18 cellular contexts compared by ENCODE assay signal in genomic region chr2:99748344-99748743, GRCh38.
DNase-seq lines count a peak whose midpoint lies in the region; ATAC-seq, FAIRE-seq and TF ChIP-seq lines count a peak whose summit lies in the region.
"Had no signal": no experiment of that assay in that cellular context is flagged by ENCODE, and none has a peak within 500 bp of the region (broad histone marks: within the 10 kb centered on the region; RNA-seq: fewer than 3 reads in every experiment).

No MANE protein-coding gene starts in this region.

- ATAC-seq in naive thymus-derived CD8-positive, alpha-beta T cell: no peak

- H3K27ac Mint-ChIP-seq in endodermal cell: peak overlapping the region; percentile 21
- no peak overlapping the region for H3K27ac Mint-ChIP-seq in naive thymus-derived CD8-positive, alpha-beta T cell
- H3K27ac Mint-ChIP-seq: CD8-positive, alpha-beta memory T cell; HFFc6 had no signal

- peaks cover under 1% of the 10 kb centered on the region for H3K27me3 Mint-ChIP-seq in endodermal cell (ENCODE audit: insufficient read depth)
- peaks cover 0 to 3% (median 0%) of the 10 kb centered on the region in 5 donors for H3K27me3 Mint-ChIP-seq in naive thymus-derived CD8-positive, alpha-beta T cell

- H3K36me3 ChIP-seq in endodermal cell (ENCODE audit: control insufficient read depth, insufficient read depth, low read length): no peaks in the 10 kb centered on the region
- H3K36me3 ChIP-seq: MG63, SJCRH30 had no signal

- H3K27me3 ChIP-seq in endodermal cell (ENCODE audit: control insufficient read depth, insufficient read depth, low read length, poor library complexity, severe bottlenecking): no peaks in the 10 kb centered on the region
- H3K27me3 ChIP-seq: BLaER1, MG63, SJCRH30 had no signal

- peaks cover 11% of the 10 kb centered on the region for H3K4me1 ChIP-seq in endodermal cell (ENCODE audit: control insufficient read depth, insufficient read depth, low read length)
- H3K4me1 ChIP-seq: BLaER1, SJCRH30 had no signal

- TF ChIP-seq CTCF in endodermal cell (conservative IDR thresholded peaks at IDR 0.05): no peak

- H3K4me1 Mint-ChIP-seq in endodermal cell: peaks cover 15% of the 10 kb centered on the region
- H3K4me1 Mint-ChIP-seq in naive thymus-derived CD8-positive, alpha-beta T cell: peaks cover 0 to 2% (median 0%) of the 10 kb centered on the region in 4 donors
- H3K4me1 Mint-ChIP-seq: CD8-positive, alpha-beta memory T cell had no signal

- H3K9me3 ChIP-seq in endodermal cell (ENCODE audit: control insufficient read depth, low read length): no peaks in the 10 kb centered on the region
- H3K9me3 ChIP-seq: BLaER1, MG63, SJCRH30 had no signal

- H3K4me3 ChIP-seq in endodermal cell (ENCODE audit: low read length): no peak overlapping the region
- H3K4me3 ChIP-seq: BLaER1, MG63, SJCRH30 had no signal

- no peak for TF ChIP-seq POLR2A in H54 (IDR thresholded peaks at IDR 0.05; ENCODE audit: low read depth, low read length)

- H3K9ac ChIP-seq in endodermal cell (ENCODE audit: extremely low read depth, low read length, poor library complexity, severe bottlenecking): no peak overlapping the region
- H3K9ac ChIP-seq: BLaER1 had no signal

- H3K4me3 Mint-ChIP-seq in endodermal cell: no peak overlapping the region
- no peak overlapping the region for H3K4me3 Mint-ChIP-seq in naive thymus-derived CD8-positive, alpha-beta T cell
- H3K4me3 Mint-ChIP-seq: CD8-positive, alpha-beta memory T cell; HFFc6 had no signal

- whole genome bisulfite sequencing in endodermal cell (ENCODE audit: insufficient coverage in 1 of 2, insufficient read length in 1 of 2), 2 experiments: 69 to 78% methylated on average over 2 of the region's 2 CpGs

- H3K9me3 Mint-ChIP-seq in endodermal cell: no peaks in the 10 kb centered on the region
- no peaks in the 10 kb centered on the region for H3K9me3 Mint-ChIP-seq in naive thymus-derived CD8-positive, alpha-beta T cell
- H3K9me3 Mint-ChIP-seq: CD8-positive, alpha-beta memory T cell; HFFc6 had no signal

- POLR2A ChIA-PET in naive thymus-derived CD8-positive, alpha-beta T cell (lab: Charles Lee): no interaction called here

- H3K27ac ChIP-seq in endodermal cell (ENCODE audit: low read depth, low read length): no peak overlapping the region
- H3K27ac ChIP-seq: BLaER1, RWPE1, SJCRH30 had no signal

- no peaks in the 10 kb centered on the region for H3K36me3 Mint-ChIP-seq in endodermal cell (ENCODE audit: low read depth)
- no peaks in the 10 kb centered on the region for H3K36me3 Mint-ChIP-seq in naive thymus-derived CD8-positive, alpha-beta T cell
- H3K36me3 Mint-ChIP-seq: CD8-positive, alpha-beta memory T cell had no signal

- FAIRE-seq in H54 (lab: Jason Lieb, UNC): peak; percentile 82

- peak in 2 of 3 experiments; percentile 2 to 15 for DNase-seq in NCI-H1417 (lab: John Stamatoyannopoulos, UW)
- no peak for DNase-seq in NCI-H1417 treated with DMSO at 0.1 percent for 48 hours (lab: John Stamatoyannopoulos, UW)
- no peak for DNase-seq in H54 (ENCODE audit: insufficient read length, low spot score)
- DNase-seq in endodermal cell: peak; percentile 66
- peak; percentile 36 for DNase-seq in left kidney (ENCODE audit: low read depth, low spot score)
- no peak for DNase-seq in NAMALWA (ENCODE audit: low spot score)
- no peak for DNase-seq in naive thymus-derived CD8-positive, alpha-beta T cell
- no peak for DNase-seq in COLO668 (lab: John Stamatoyannopoulos, UW; ENCODE audit: unreplicated experiment)
- DNase-seq: 8988T; CD8-positive, alpha-beta memory T cell; HFFc6; MG63; NCI-H1092 treated with DMSO at 0.1 percent for 48 hours; NCI-H187 treated with DMSO at 0.1 percent for 48 hours; NCI-H446; SJCRH30 had no signal

Comparison
In these comparisons a context has a peak if more than half of its experiments do, and no peak if none do; other contexts are left out.
1. DNase-seq: peak in NCI-H1417 (2 of 3), endodermal cell (single experiment) and left kidney (single experiment); none in NCI-H1417 treated with DMSO at 0.1 percent for 48 hours (single experiment), H54 (single experiment), NAMALWA (single experiment), naive thymus-derived CD8-positive, alpha-beta T cell (0 of 10) and COLO668 (single experiment).